ENCODE assay signal across 9 cellular contexts in genomic region chr1:152048641-152048970, GRCh38. TPM values are rescaled to one million over a fixed set of nuclear protein-coding genes. Genes with fewer than 3 reads are reported as not detected.
DNase-seq lines count a peak whose midpoint lies in the region; ATAC-seq, FAIRE-seq and TF ChIP-seq lines count a peak whose summit lies in the region.
"Had no signal": no experiment of that assay in that cellular context is flagged by ENCODE, and none has a peak within 500 bp of the region (broad histone marks: within the 10 kb centered on the region; RNA-seq: fewer than 3 reads in every experiment).

No MANE protein-coding gene starts in this region.

- peaks cover 3% of the 10 kb centered on the region for H3K27me3 Mint-ChIP-seq in Caco-2 (ENCODE audit: insufficient read depth, unreplicated experiment)

- H3K36me3 ChIP-seq in Caco-2 (ENCODE audit: control insufficient read depth, insufficient read depth, low read length) = no peaks in the 10 kb centered on the region
- no peaks in the 10 kb centered on the region for H3K36me3 ChIP-seq in esophagus muscularis mucosa
- no peaks in the 10 kb centered on the region for H3K36me3 ChIP-seq in rectal smooth muscle tissue (ENCODE audit: control insufficient read depth, insufficient read depth, low read length)

- 63% methylated on average over 2 of the region's 3 CpGs for WGBS in esophagus muscularis mucosa

- H3K27ac ChIP-seq in esophagus muscularis mucosa (replicated peaks in 1 of 4) (peak overlapping the region; percentile 86 to 90 (median 87)), rectal smooth muscle tissue (ENCODE audit: low read depth, low read length) (peak overlapping the region; percentile 92)

- no peaks in the 10 kb centered on the region for H3K27me3 ChIP-seq in Caco-2 (replicated peaks; ENCODE audit: control insufficient read depth, insufficient read depth, low read length)
- H3K27me3 ChIP-seq in esophagus muscularis mucosa = peaks cover 0 to 9% (median 0%) of the 10 kb centered on the region in 4 donors
- H3K27me3 ChIP-seq in rectal smooth muscle tissue (ENCODE audit: control insufficient read depth, insufficient read depth, low read length) = peaks cover 4% of the 10 kb centered on the region

- no peak for TF ChIP-seq CTCF in Caco-2 (IDR thresholded peaks at IDR 0.05; ENCODE audit: insufficient read depth in 1 of 2, low read depth in 1 of 2, low read length in 1 of 2, severe bottlenecking in 1 of 2, unreplicated experiment in 1 of 2)
- no peak for TF ChIP-seq CTCF in esophagus muscularis mucosa (IDR thresholded peaks at IDR 0.05)

- POLR2A ChIA-PET in Caco-2 (lab: Charles Lee) = interaction anchor here (1.5 to 2.0 kb wide), 3 partner anchors 12 to 62 kb away, joined by 4 to 16 read pairs (median 11); partner anchors contain the start of gene S100A11

- H3K4me1 ChIP-seq in Caco-2 = peaks cover 14% of the 10 kb centered on the region
- peaks cover 17 to 25% (median 19%) of the 10 kb centered on the region in 4 donors for H3K4me1 ChIP-seq in esophagus muscularis mucosa
- peaks cover 15% of the 10 kb centered on the region for H3K4me1 ChIP-seq in rectal smooth muscle tissue (ENCODE audit: control insufficient read depth, insufficient read depth, low read length)

- peak overlapping the region; percentile 72 for H3K4me3 Mint-ChIP-seq in Caco-2 (ENCODE audit: unreplicated experiment)

- no peak for TF ChIP-seq EP300 in esophagus muscularis mucosa (IDR thresholded peaks at IDR 0.05)

- H3K9me3 Mint-ChIP-seq in Caco-2 (ENCODE audit: unreplicated experiment) = no peaks in the 10 kb centered on the region

- no peak for TF ChIP-seq POLR2A in esophagus muscularis mucosa (IDR thresholded peaks at IDR 0.05; ENCODE audit: low read depth)

- intact Hi-C loops in Caco-2 (cut with micrococcal nuclease; ENCODE audit: unreplicated experiment) = loop anchor here (1.0 kb wide), 1 partner anchor 13 kb away; no protein-coding TSS in a partner anchor
- intact Hi-C loops in esophagus muscularis mucosa (cut with DNase I) = no loop called here

- no peak for FAIRE-seq in RCC 7860 (lab: Jason Lieb, UNC)

- peaks cover 21% of the 10 kb centered on the region for H3K4me1 Mint-ChIP-seq in Caco-2 (ENCODE audit: low read depth, unreplicated experiment)

- peak overlapping the region; percentile 25 for H3K4me3 ChIP-seq in Caco-2 (ENCODE audit: low read depth, low read length)
- H3K4me3 ChIP-seq in esophagus muscularis mucosa = peak overlapping the region in 3 of 4 donors; percentile 12 to 30 (median 30)
- peak overlapping the region; percentile 11 for H3K4me3 ChIP-seq in rectal smooth muscle tissue (ENCODE audit: low read length)

- DNase-seq in Caco-2 (peak in 1 of 2 experiments; percentile 87), RCC 7860 (ENCODE audit: low spot score) (peak; percentile 94), esophagus muscularis mucosa (ENCODE audit: extremely low spot score) (no peak), iPS-NIHi7 (ENCODE audit: extremely low spot score) (no peak), cortex of kidney (lab: John Stamatoyannopoulos, UW) (no peak), midbrain (lab: John Stamatoyannopoulos, UW) (no peak)

- CTCF ChIA-PET in Caco-2 (lab: Charles Lee) = interaction anchor here (0.6 to 2.2 kb wide), 6 partner anchors 12 to 81 kb away, joined by 3 to 23 read pairs (median 4); partner anchors contain the start of gene S100A11

- ATAC-seq in GM21360 (IDR thresholded peaks at IDR 0.05; ENCODE audit: unreplicated experiment) = no peak

- H3K9ac ChIP-seq in rectal smooth muscle tissue (ENCODE audit: low read length) = no peak overlapping the region

- BruUV-seq in Caco-2 (replicated peaks; lab: Mats Ljungman, UMichigan) = no TSS peak

- H3K9me3 ChIP-seq in Caco-2 = no peaks in the 10 kb centered on the region
- H3K9me3 ChIP-seq in esophagus muscularis mucosa = no peaks in the 10 kb centered on the region

- H3K27ac Mint-ChIP-seq in Caco-2 (ENCODE audit: unreplicated experiment) = peak overlapping the region; percentile 96

- H3K36me3 Mint-ChIP-seq in Caco-2 (ENCODE audit: insufficient read depth, unreplicated experiment) = peaks cover 14% of the 10 kb centered on the region

RNA-seq across cellular contexts. Expression of gene S100A11, which starts 11.8 kb away (rescaled TPM):
- total RNA-seq in Caco-2 (2022) = 364 and 408 TPM in 2 replicates
- 100 to 1,000 TPM in 2 of 4 donors, 10 to 100 TPM in 2; 68.5 to 190 (median 115) TPM for total RNA-seq in esophagus muscularis mucosa

RNA-seq across cellular contexts. Expression of gene TCHHL1, which starts 40.3 kb away (rescaled TPM):
- not detected in 2 replicates for total RNA-seq in Caco-2 (2022)
- not detected for total RNA-seq in esophagus muscularis mucosa
- total RNA-seq: M059J had no signal

RNA-seq across cellular contexts. Expression of gene S100A10, which starts 54.9 kb away (rescaled TPM):
- total RNA-seq in Caco-2 (2022) = 2,143 and 2,154 TPM in 2 replicates
- total RNA-seq in esophagus muscularis mucosa = 100 to 1,000 TPM in 2 of 4 donors, 10 to 100 TPM in 2; 82.5 to 214 (median 105) TPM
